ENCODE assay signal across 1 cellular context in genomic region chr6:113464959-113465358, GRCh38.
TF ChIP-seq lines count a peak whose summit lies in the region.

No MANE protein-coding gene starts in this region.

TF ChIP-seq in HCT116, 20 proteins besides CTCF, POLR2A, EP300 and RAD21 (continued from another document):
- no peak for TF ChIP-seq REST (IDR thresholded peaks at IDR 0.05; ENCODE audit: low read depth)
- peak; percentile 93 for TF ChIP-seq FOSL1 (IDR thresholded peaks at IDR 0.05; ENCODE audit: low read depth)
- TF ChIP-seq ATF3 (IDR thresholded peaks at IDR 0.05) = 0 out of 2 replicates have a peak, but pooled peaks have one; percentile 25
- no peak for TF ChIP-seq EZH2phosphoT487 (IDR thresholded peaks at IDR 0.05; ENCODE audit: borderline replicate concordance)
- 0 out of 2 replicates have a peak, but pooled peaks have one; percentile 33 for TF ChIP-seq SIN3A (IDR thresholded peaks at IDR 0.05; ENCODE audit: low read depth)
- TF ChIP-seq YY1 (IDR thresholded peaks at IDR 0.05; ENCODE audit: extremely low read depth, insufficient replicate concordance, low read depth, low read length) = no peak
- peak; percentile 49; the same call in 1 of the 2 replicates for TF ChIP-seq MAX (IDR thresholded peaks at IDR 0.05)
- peak; percentile 40 for TF ChIP-seq ZBTB33 (IDR thresholded peaks at IDR 0.05; ENCODE audit: extremely low read depth, insufficient replicate concordance, low read length)
- TF ChIP-seq SP1 (IDR thresholded peaks at IDR 0.05; ENCODE audit: low read depth) = peak; percentile 74
